Comparison of ENCODE assay signal across 8 cellular contexts in genomic region chr3:195458188-195458800, GRCh38. TPM values are rescaled to one million over a fixed set of nuclear protein-coding genes. Genes with fewer than 3 reads are reported as not detected.
DNase-seq lines count a peak whose midpoint lies in the region; ATAC-seq, FAIRE-seq and TF ChIP-seq lines count a peak whose summit lies in the region.

No MANE protein-coding gene starts in this region.

- TF ChIP-seq CTCF in HepG2 (CRISPR knock-in tag; IDR thresholded peaks at IDR 0.05) (no peak), neural progenitor cell (IDR thresholded peaks at IDR 0.05) (no peak)

- TF ChIP-seq EP300 in HepG2 (IDR thresholded peaks at IDR 0.05; ENCODE audit: low read depth in 2 of 2, low read length in 2 of 2) = no peak
- no peak for TF ChIP-seq EP300 in HepG2 (CRISPR knock-in tag; IDR thresholded peaks at IDR 0.05; ENCODE audit: borderline replicate concordance)

- no peak for TF ChIP-seq RAD21 in HepG2 (CRISPR knock-in tag; IDR thresholded peaks at IDR 0.05)

- H3K36me3 Mint-ChIP-seq in neural progenitor cell = no peaks in the 10 kb centered on the region

- FAIRE-seq in GM12892 (lab: Jason Lieb, UNC) (peak; percentile 84), HepG2 (lab: Jason Lieb, UNC) (no peak)

- ATAC-seq in HG02642 (IDR thresholded peaks at IDR 0.05; ENCODE audit: poor library complexity, unreplicated experiment) (peak; percentile 60), HepG2 (peak; percentile 45), HG03280 (IDR thresholded peaks at IDR 0.05; ENCODE audit: unreplicated experiment) (no peak)

- TF ChIP-seq POLR2A in GM12892 (IDR thresholded peaks at IDR 0.05; ENCODE audit: low read depth, low read length) (no peak), HepG2 (IDR thresholded peaks at IDR 0.05; ENCODE audit: insufficient read depth in 1 of 2, low read depth in 2 of 2, low read length in 2 of 2) (no peak)

- H3K9me3 Mint-ChIP-seq in neural progenitor cell = peaks cover 10% of the 10 kb centered on the region

- H3K4me3 ChIP-seq in HepG2 (replicated peaks in 1 of 3; ENCODE audit: insufficient read depth in 1 of 3, low read depth in 2 of 3, low read length in 3 of 3) (peak overlapping the region in 1 of 3 experiments; percentile 3; a peak in 1 of 6 replicates), neural progenitor cell (no peak overlapping the region)

- 25% methylated on average over 6 of the region's 6 CpGs for WGBS in HepG2 (ENCODE audit: low lambda C conversion rate)

- H3K27me3 ChIP-seq in HepG2 (ENCODE audit: control insufficient read depth in 1 of 2, insufficient read depth in 2 of 2, low read length in 2 of 2) = 0 out of 5 replicates have a peak, but pooled peaks cover 0 to 2% of the 10 kb centered on the region in 2 experiments
- no peaks in the 10 kb centered on the region for H3K27me3 ChIP-seq in neural progenitor cell

- in situ Hi-C loops in HepG2 (cut with HindIII; ENCODE audit: extremely low pct_ligation_motif_present, low pct_unique_long_range_greater_than_20kb) = no loop called here

- H3K36me3 ChIP-seq in HepG2 (replicated peaks in 1 of 2; ENCODE audit: control insufficient read depth in 1 of 2, insufficient read depth in 2 of 2, low read length in 2 of 2) = no peaks in the 10 kb centered on the region
- H3K36me3 ChIP-seq in neural progenitor cell = no peaks in the 10 kb centered on the region

- H3F3A ChIP-seq in neural progenitor cell (ENCODE audit: low read depth) = no peaks in the 10 kb centered on the region

- DNase-seq in GM12892 (ENCODE audit: insufficient read length) = no peak
- peak; percentile 72 for DNase-seq in SIG-M5 (lab: John Stamatoyannopoulos, UW)
- no peak for DNase-seq in HepG2 (ENCODE audit: low spot score)
- no peak for DNase-seq in dedifferentiated amniotic fluid mesenchymal stem cell (ENCODE audit: extremely low spot score)
- no peak for DNase-seq in neural progenitor cell (ENCODE audit: low spot score)
- no peak for DNase-seq in activated CD4-positive, alpha-beta T cell treated with anti-CD3 and anti-CD28 coated beads, Interleukin-2, amount 50 U/mL, for 4 hours

- H3K9me3 ChIP-seq in HepG2 (ENCODE audit: low read length) (no peaks in the 10 kb centered on the region), neural progenitor cell (ENCODE audit: low read depth) (no peaks in the 10 kb centered on the region)

- H3K9ac ChIP-seq in HepG2 (ENCODE audit: insufficient read depth, low read depth, low read length) (no peak overlapping the region), neural progenitor cell (no peak overlapping the region)

- peaks cover 7% of the 10 kb centered on the region for H3K4me1 Mint-ChIP-seq in neural progenitor cell

- CTCF ChIA-PET in HepG2 (lab: Yijun Ruan, JAX; ENCODE audit: low intra/inter-chr PET ratio, low total read pairs) = no interaction called here

- H3K4me1 ChIP-seq in HepG2 (ENCODE audit: insufficient read depth, low read length) = 0 out of 2 replicates have a peak, but pooled peaks cover 8% of the 10 kb centered on the region
- no peaks in the 10 kb centered on the region for H3K4me1 ChIP-seq in neural progenitor cell

- POLR2A ChIA-PET in HepG2 (lab: Yijun Ruan, JAX) = no interaction called here

- peaks cover 2% of the 10 kb centered on the region for H3K27me3 Mint-ChIP-seq in neural progenitor cell (ENCODE audit: insufficient read depth, low read depth)

- H4K20me1 ChIP-seq in HepG2 (ENCODE audit: insufficient read depth, low read length) (no peaks in the 10 kb centered on the region), neural progenitor cell (ENCODE audit: low read depth) (no peaks in the 10 kb centered on the region)

- H2AFZ ChIP-seq in HepG2 (ENCODE audit: low read length) = no peak overlapping the region
- no peak overlapping the region for H2AFZ ChIP-seq in neural progenitor cell (replicated peaks)

- H3K27ac ChIP-seq in HepG2 (ENCODE audit: extremely low read length, insufficient read depth, low read length) (no peak overlapping the region), neural progenitor cell (no peak overlapping the region)

- no TSS peak for BruUV-seq in HepG2 (replicated peaks; lab: Mats Ljungman, UMichigan)

- H3K4me2 ChIP-seq in HepG2 (ENCODE audit: low read depth, low read length) (peak overlapping the region; percentile 41), neural progenitor cell (no peak overlapping the region)

- H3K27ac Mint-ChIP-seq in neural progenitor cell = no peak overlapping the region

- no peak overlapping the region for H3K4me3 Mint-ChIP-seq in neural progenitor cell

- H3K79me2 ChIP-seq in HepG2 (ENCODE audit: insufficient read depth, low read length) (no peaks in the 10 kb centered on the region), neural progenitor cell (ENCODE audit: low read depth) (no peaks in the 10 kb centered on the region)

- intact Hi-C loops in HepG2 (cut with micrococcal nuclease; ENCODE audit: unreplicated experiment) = no loop called here

TF ChIP-seq in HepG2, 621 proteins besides CTCF, POLR2A, EP300 and RAD21 (continues in another document):
- TF ChIP-seq, protein P1, sequence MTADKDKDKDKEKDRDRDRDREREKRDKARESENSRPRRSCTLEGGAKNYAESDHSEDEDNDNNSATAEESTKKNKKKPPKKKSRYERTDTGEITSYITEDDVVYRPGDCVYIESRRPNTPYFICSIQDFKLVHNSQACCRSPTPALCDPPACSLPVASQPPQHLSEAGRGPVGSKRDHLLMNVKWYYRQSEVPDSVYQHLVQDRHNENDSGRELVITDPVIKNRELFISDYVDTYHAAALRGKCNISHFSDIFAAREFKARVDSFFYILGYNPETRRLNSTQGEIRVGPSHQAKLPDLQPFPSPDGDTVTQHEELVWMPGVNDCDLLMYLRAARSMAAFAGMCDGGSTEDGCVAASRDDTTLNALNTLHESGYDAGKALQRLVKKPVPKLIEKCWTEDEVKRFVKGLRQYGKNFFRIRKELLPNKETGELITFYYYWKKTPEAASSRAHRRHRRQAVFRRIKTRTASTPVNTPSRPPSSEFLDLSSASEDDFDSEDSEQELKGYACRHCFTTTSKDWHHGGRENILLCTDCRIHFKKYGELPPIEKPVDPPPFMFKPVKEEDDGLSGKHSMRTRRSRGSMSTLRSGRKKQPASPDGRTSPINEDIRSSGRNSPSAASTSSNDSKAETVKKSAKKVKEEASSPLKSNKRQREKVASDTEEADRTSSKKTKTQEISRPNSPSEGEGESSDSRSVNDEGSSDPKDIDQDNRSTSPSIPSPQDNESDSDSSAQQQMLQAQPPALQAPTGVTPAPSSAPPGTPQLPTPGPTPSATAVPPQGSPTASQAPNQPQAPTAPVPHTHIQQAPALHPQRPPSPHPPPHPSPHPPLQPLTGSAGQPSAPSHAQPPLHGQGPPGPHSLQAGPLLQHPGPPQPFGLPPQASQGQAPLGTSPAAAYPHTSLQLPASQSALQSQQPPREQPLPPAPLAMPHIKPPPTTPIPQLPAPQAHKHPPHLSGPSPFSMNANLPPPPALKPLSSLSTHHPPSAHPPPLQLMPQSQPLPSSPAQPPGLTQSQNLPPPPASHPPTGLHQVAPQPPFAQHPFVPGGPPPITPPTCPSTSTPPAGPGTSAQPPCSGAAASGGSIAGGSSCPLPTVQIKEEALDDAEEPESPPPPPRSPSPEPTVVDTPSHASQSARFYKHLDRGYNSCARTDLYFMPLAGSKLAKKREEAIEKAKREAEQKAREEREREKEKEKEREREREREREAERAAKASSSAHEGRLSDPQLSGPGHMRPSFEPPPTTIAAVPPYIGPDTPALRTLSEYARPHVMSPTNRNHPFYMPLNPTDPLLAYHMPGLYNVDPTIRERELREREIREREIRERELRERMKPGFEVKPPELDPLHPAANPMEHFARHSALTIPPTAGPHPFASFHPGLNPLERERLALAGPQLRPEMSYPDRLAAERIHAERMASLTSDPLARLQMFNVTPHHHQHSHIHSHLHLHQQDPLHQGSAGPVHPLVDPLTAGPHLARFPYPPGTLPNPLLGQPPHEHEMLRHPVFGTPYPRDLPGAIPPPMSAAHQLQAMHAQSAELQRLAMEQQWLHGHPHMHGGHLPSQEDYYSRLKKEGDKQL (CRISPR knock-in tag; IDR thresholded peaks at IDR 0.05; ENCODE audit: low read depth) = no peak
- TF ChIP-seq ZNF33A (CRISPR knock-in tag; IDR thresholded peaks at IDR 0.05; ENCODE audit: borderline replicate concordance) (no peak), THAP8 (CRISPR knock-in tag; IDR thresholded peaks at IDR 0.05; ENCODE audit: borderline replicate concordance) (no peak), WIZ (CRISPR knock-in tag; IDR thresholded peaks at IDR 0.05) (no peak)

RNA-seq across cellular contexts. Expression of gene ACAP2, which starts 15.5 kb away (rescaled TPM):
- polyA plus RNA-seq in GM12892 (2012; ENCODE audit: missing spikeins) = 29.8 TPM
- total RNA-seq in HepG2 (2016; rRNA removed; fragmentation: Illumina TruSeq; extraction: Trizol) (23.9 and 32.2 TPM in 2 replicates), neural progenitor cell (ENCODE audit: low replicate concordance) (54.7 and 68.4 TPM in 2 replicates)
- total RNA-seq in HepG2 (2016; cell fraction: cytosol; rRNA removed; fragmentation: Illumina TruSeq; extraction: Trizol; ENCODE audit: low read depth) = 16.0 and 18.9 TPM in 2 replicates
- 24.6 and 30.4 TPM in 2 replicates for total RNA-seq in HepG2 (2016; cell fraction: insoluble cytoplasmic fraction; rRNA removed; fragmentation: Illumina TruSeq; extraction: Trizol)
- 7.9 and 10.4 TPM in 2 replicates for total RNA-seq in HepG2 (2016; cell fraction: membrane; rRNA removed; fragmentation: Illumina TruSeq; extraction: Trizol)
- 35.3 and 35.5 TPM in 2 replicates for total RNA-seq in HepG2 (2016; cell fraction: nucleus; rRNA removed; fragmentation: Illumina TruSeq; extraction: Trizol)
- polyA plus RNA-seq in HepG2 (2011; rRNA removed) = 5.6 and 7.3 TPM in 2 replicates
- polyA plus RNA-seq in HepG2 (2011; cell fraction: cytosol; rRNA removed) = 3.0 and 3.9 TPM in 2 replicates
- 6.2 and 7.2 TPM in 2 replicates for polyA plus RNA-seq in HepG2 (2011; cell fraction: nucleus; rRNA removed)
- polyA plus RNA-seq in HepG2 (2012) = 5.6 and 7.2 TPM in 2 replicates
- polyA plus RNA-seq in HepG2 (2016; cell fraction: cytosol; fragmentation: Illumina TruSeq; extraction: Trizol; ENCODE audit: low read depth) = 0.24 and 0.77 TPM in 2 replicates
- polyA plus RNA-seq in HepG2 (2016; cell fraction: insoluble cytoplasmic fraction; fragmentation: Illumina TruSeq; extraction: Trizol; ENCODE audit: low read depth) = 11.5 and 12.3 TPM in 2 replicates
- 1.3 and 1.7 TPM in 2 replicates for polyA plus RNA-seq in HepG2 (2016; cell fraction: membrane; fragmentation: Illumina TruSeq; extraction: Trizol; ENCODE audit: low read depth)
- 15.1 and 15.8 TPM in 2 replicates for polyA plus RNA-seq in HepG2 (2016; cell fraction: nucleus; fragmentation: Illumina TruSeq; extraction: Trizol; ENCODE audit: insufficient read depth, low read depth)
- polyA minus RNA-seq in HepG2 (2011; rRNA and poly(A)+ RNA removed; ENCODE audit: low replicate concordance) = 9.1 and 33.5 TPM in 2 replicates
- 13.4 and 16.1 TPM in 2 replicates for polyA minus RNA-seq in HepG2 (2011; cell fraction: cytosol; rRNA and poly(A)+ RNA removed)
- 47.5 and 52.3 TPM in 2 replicates for polyA minus RNA-seq in HepG2 (2011; cell fraction: nucleus; rRNA and poly(A)+ RNA removed)
